11 cellular contexts compared by ENCODE assay signal in the genomic region with DNA sequence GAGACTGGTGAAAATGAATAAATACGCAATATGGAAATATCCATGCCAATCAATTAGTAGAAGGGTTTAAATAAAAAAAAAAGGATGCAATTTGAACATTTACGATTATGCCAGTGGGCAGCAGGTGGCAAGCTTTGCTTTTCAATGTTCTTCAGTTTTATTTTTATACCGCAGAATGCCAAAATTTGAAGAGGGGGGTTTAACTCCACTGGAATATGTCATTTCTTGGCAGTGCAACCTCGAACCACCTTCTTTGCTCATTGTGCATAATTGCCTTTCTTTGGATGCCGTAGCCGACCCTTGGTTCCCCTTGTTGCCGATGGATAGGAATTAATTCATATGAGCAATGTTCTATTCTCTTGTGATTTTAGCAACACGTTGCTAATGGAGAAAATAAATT.
A peak's percentile ranks its signal among the peaks of the same experiment; 100 is the strongest.
DNase-seq lines count a peak whose midpoint lies in the region; ATAC-seq and TF ChIP-seq lines count a peak whose summit lies in the region.
"Had no signal": no experiment of that assay in that cellular context is flagged by ENCODE, and none has a peak within 500 bp of the region (broad histone marks: within the 10 kb centered on the region; RNA-seq: fewer than 3 reads in every experiment).

No MANE protein-coding gene starts in this region.

- H3K27ac ChIP-seq in mesenchymal stem cell (ENCODE audit: low read length, poor library complexity, severe bottlenecking), result no peak overlapping the region

- H4K91ac ChIP-seq in mesenchymal stem cell (ENCODE audit: low read length), result no peak overlapping the region

- no peak overlapping the region for H3K4me2 ChIP-seq in mesenchymal stem cell (ENCODE audit: low read length, poor library complexity, severe bottlenecking)

- no peaks in the 10 kb centered on the region for H3K27me3 ChIP-seq in mesenchymal stem cell (ENCODE audit: control insufficient read depth in 1 of 2, insufficient read depth in 1 of 2, low read length in 2 of 2)

- no peak overlapping the region for H2BK5ac ChIP-seq in mesenchymal stem cell (ENCODE audit: low read depth, low read length, poor library complexity, severe bottlenecking)

- H3K36me3 ChIP-seq in mesenchymal stem cell (ENCODE audit: control insufficient read depth in 1 of 2, insufficient read depth in 2 of 2, low read depth in 1 of 2, low read length in 2 of 2), result no peaks in the 10 kb centered on the region

- H3K36me3 Mint-ChIP-seq in T-helper 17 cell (ENCODE audit: low read depth), result peaks cover 2% of the 10 kb centered on the region

- no peak overlapping the region for H3K27ac Mint-ChIP-seq in T-helper 17 cell
- H3K27ac Mint-ChIP-seq: nephron progenitor cell had no signal

- H3K27me3 Mint-ChIP-seq in T-helper 17 cell, result peaks cover 28% of the 10 kb centered on the region

- no peak overlapping the region for H4K8ac ChIP-seq in mesenchymal stem cell (ENCODE audit: low read length)

- ATAC-seq in HG03565 (IDR thresholded peaks at IDR 0.05; ENCODE audit: unreplicated experiment), result no peak
- ATAC-seq in HG03139 (IDR thresholded peaks at IDR 0.05; ENCODE audit: unreplicated experiment), result no peak
- no peak for ATAC-seq in T-helper 17 cell

- no peak overlapping the region for H2BK15ac ChIP-seq in mesenchymal stem cell (ENCODE audit: low read depth, poor library complexity, severe bottlenecking)

- DNase-seq in AG09309 (ENCODE audit: low read depth) (no peak), NAMALWA (ENCODE audit: low spot score) (peak; percentile 23), choroid plexus epithelial cell (ENCODE audit: low read depth) (peak; percentile 52), mesenchymal stem cell (no peak), NCI-H2196 treated with DMSO at 0.1 percent for 48 hours (lab: John Stamatoyannopoulos, UW; ENCODE audit: unreplicated experiment) (no peak), T-helper 17 cell (no peak)
- DNase-seq: DMS153; nephron progenitor cell; stimulated activated CD8-positive, alpha-beta memory T cell treated with anti-CD3 and anti-CD28 coated beads, Interleukin-4, amount 100 ng/mL, for 48 hours had no signal

- peak overlapping the region; percentile 85 for H3K9ac ChIP-seq in mesenchymal stem cell (ENCODE audit: low read length)

- H3K79me1 ChIP-seq in mesenchymal stem cell (replicated peaks; ENCODE audit: low read length, poor library complexity, severe bottlenecking), result no peaks in the 10 kb centered on the region

- H3K14ac ChIP-seq in mesenchymal stem cell (ENCODE audit: low read length in 2 of 2), result no peak overlapping the region

- no peak overlapping the region for H3K4me3 Mint-ChIP-seq in T-helper 17 cell
- H3K4me3 Mint-ChIP-seq: nephron progenitor cell had no signal

- H3K18ac ChIP-seq in mesenchymal stem cell (ENCODE audit: low read depth in 1 of 2, low read length in 2 of 2), result no peak overlapping the region

- H3K23ac ChIP-seq in mesenchymal stem cell (ENCODE audit: low read length in 2 of 2), result no peak overlapping the region

- H2AFZ ChIP-seq in mesenchymal stem cell (ENCODE audit: low read depth, low read length), result no peak overlapping the region

- no peaks in the 10 kb centered on the region for H3K9me3 ChIP-seq in mesenchymal stem cell (ENCODE audit: control insufficient read depth, low read length)
- no peaks in the 10 kb centered on the region for H3K9me3 ChIP-seq in T-helper 17 cell (ENCODE audit: control insufficient read depth, low read length, poor library complexity, severe bottlenecking)

- H2BK12ac ChIP-seq in mesenchymal stem cell (ENCODE audit: low read length in 2 of 2), result no peak overlapping the region

- H3K4me3 ChIP-seq in AG09309 (ENCODE audit: control insufficient read depth, low read depth, low read length) (no peak overlapping the region), choroid plexus epithelial cell (ENCODE audit: low read depth, low read length) (no peak overlapping the region), mesenchymal stem cell (ENCODE audit: insufficient read depth in 1 of 2, low read depth in 1 of 2, low read length in 2 of 2) (peak overlapping the region in 1 of 2 experiments; percentile 63)

- no peak overlapping the region for H2BK120ac ChIP-seq in mesenchymal stem cell (ENCODE audit: low read depth, low read length)

- H3K4me1 ChIP-seq in mesenchymal stem cell (ENCODE audit: control insufficient read depth, insufficient read depth, low read depth, low read length), result peaks cover 2% of the 10 kb centered on the region

- no peak overlapping the region for H3K4ac ChIP-seq in mesenchymal stem cell (ENCODE audit: low read depth in 1 of 2, low read length in 2 of 2)

- WGBS in mesenchymal stem cell, result 95% methylated on average over 7 of the region's 8 CpGs

- no peaks in the 10 kb centered on the region for H3K4me1 Mint-ChIP-seq in T-helper 17 cell

- H2AK5ac ChIP-seq in mesenchymal stem cell (ENCODE audit: low read length, severe bottlenecking), result no peak overlapping the region

- TF ChIP-seq CTCF in AG09309 (IDR thresholded peaks at IDR 0.05; ENCODE audit: control insufficient read depth, insufficient read depth, low read depth, low read length, missing control alignments) (peak; percentile 55), choroid plexus epithelial cell (conservative IDR thresholded peaks at IDR 0.05; ENCODE audit: low read depth, low read length) (peak; percentile 53)

Comparison
In these comparisons a context has a peak if more than half of its experiments do, and no peak if none do; other contexts are left out.
1. DNase-seq: peak in NAMALWA (single experiment) and choroid plexus epithelial cell (single experiment); none in AG09309 (single experiment), mesenchymal stem cell (single experiment), NCI-H2196 treated with DMSO at 0.1 percent for 48 hours (single experiment) and T-helper 17 cell (0 of 3).